ENCODE assay signal across 30 cellular contexts in the genomic region with DNA sequence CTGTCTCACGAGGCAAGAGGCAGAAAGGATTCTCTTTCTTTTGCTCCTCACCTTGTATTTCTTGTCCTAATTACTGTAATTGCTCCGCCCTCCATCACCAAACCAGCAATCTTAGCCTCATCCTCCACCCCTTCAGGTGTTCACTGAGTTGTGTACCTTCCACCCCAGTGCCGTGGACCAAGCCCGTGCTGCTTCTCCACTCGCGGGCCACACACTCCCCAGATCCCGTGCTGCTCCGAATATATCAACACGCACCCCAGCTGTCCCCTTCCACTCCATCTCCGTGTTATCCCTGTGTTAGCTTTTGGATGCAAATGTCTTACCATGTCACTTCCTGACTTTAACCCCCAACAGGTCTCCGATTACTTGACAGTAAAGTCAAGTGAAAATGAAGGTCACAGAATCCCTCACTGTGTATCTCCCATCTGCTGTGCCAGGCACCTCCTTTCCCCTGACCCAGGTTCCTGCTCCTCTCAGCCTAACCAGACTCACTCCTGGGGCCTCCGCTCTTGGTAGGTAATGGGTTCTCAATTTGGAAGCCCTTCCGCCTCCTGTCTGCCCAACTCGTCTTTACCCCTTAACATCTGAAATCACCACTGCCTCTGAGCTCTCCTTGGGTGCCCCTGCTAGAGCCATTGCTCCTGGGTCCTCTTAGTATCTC.
"Had no signal": no experiment of that assay in that cellular context is flagged by ENCODE, and none has a peak within 500 bp of the region (broad histone marks: within the 10 kb centered on the region; RNA-seq: fewer than 3 reads in every experiment).

No MANE protein-coding gene starts in this region.

- H3K4me2 ChIP-seq: neural progenitor cell had no signal

- H3K27ac Mint-ChIP-seq: naive thymus-derived CD4-positive, alpha-beta T cell; natural killer cell; nephron; neural progenitor cell; progenitor cell of endocrine pancreas; stimulated activated effector memory CD8-positive, alpha-beta T cell treated with anti-CD3 and anti-CD28 coated beads, Interleukin-12 subunit alpha, Interleukin-12 subunit beta, amount 100 ng/mL, for 72 hours; stimulated activated naive B cell treated with anti-CD40 and anti-IgM and Interleukin-4, amounts not matched to agents 10 μg/mL and 1 μg/mL and 100 μg/mL, for 72 hours; stimulated activated naive CD8-positive, alpha-beta T cell treated with anti-CD3 and anti-CD28 coated beads, Interleukin-15, Interleukin-2, amounts not matched to agents 100 ng/mL and 50 ng/mL, for 24 hours had no signal

- DNase-seq: naive thymus-derived CD4-positive, alpha-beta T cell; natural killer cell; nucleus accumbens; ovary; posterior cingulate gyrus; psoas muscle; right cardiac atrium; right lobe of liver; sigmoid colon; small intestine; stimulated activated CD4-positive, alpha-beta T cell treated with anti-CD3 and anti-CD28 coated beads, Interleukin-15, amount 100 ng/mL, for 24 hours; stimulated activated CD4-positive, alpha-beta T cell treated with anti-CD3 and anti-CD28 coated beads, Interleukin-2, amount 100 ng/mL, for 24 hours; stimulated activated CD4-positive, alpha-beta T cell treated with anti-CD3 and anti-CD28 coated beads, Interleukin-2, amount 100 ng/mL, for 48 hours; stimulated activated CD4-positive, alpha-beta T cell treated with anti-CD3 and anti-CD28 coated beads, Interleukin-4, amount 100 ng/mL, for 24 hours; stimulated activated naive B cell treated with anti-CD40 and anti-IgM and Interleukin-4, amounts not matched to agents 10 μg/mL and 1 μg/mL and 100 μg/mL, for 72 hours; stimulated activated naive CD4-positive, alpha-beta T cell treated with Interleukin-2 at 50 U/mL for 16 hours; stomach; thyroid gland; trophoblast cell; upper lobe of left lung; uterus had no signal

- H3K9me3 ChIP-seq: neutrophil, ovary, psoas muscle, right lobe of liver, sigmoid colon, stomach, thoracic aorta, thyroid gland, tibial nerve, upper lobe of left lung, uterus had no signal

- H3K4me3 Mint-ChIP-seq: naive thymus-derived CD4-positive, alpha-beta T cell; natural killer cell; nephron; neural progenitor cell; stimulated activated effector memory CD8-positive, alpha-beta T cell treated with anti-CD3 and anti-CD28 coated beads, Interleukin-12 subunit alpha, Interleukin-12 subunit beta, amount 100 ng/mL, for 72 hours; stimulated activated naive B cell treated with anti-CD40 and anti-IgM and Interleukin-4, amounts not matched to agents 10 μg/mL and 1 μg/mL and 100 μg/mL, for 72 hours; stimulated activated naive CD8-positive, alpha-beta T cell treated with anti-CD3 and anti-CD28 coated beads, Interleukin-15, Interleukin-2, amounts not matched to agents 100 ng/mL and 50 ng/mL, for 24 hours had no signal

- H3K4me1 ChIP-seq: neural progenitor cell, parathyroid adenoma, psoas muscle, right lobe of liver, sigmoid colon, stomach, thyroid gland, tibial nerve, upper lobe of left lung, uterus had no signal

- H3K27ac ChIP-seq: neural progenitor cell, neutrophil, ovary, parathyroid adenoma, psoas muscle, right lobe of liver, sigmoid colon, stomach, thoracic aorta, thyroid gland, tibial nerve, upper lobe of left lung, uterus had no signal

- H3K36me3 Mint-ChIP-seq: naive thymus-derived CD4-positive, alpha-beta T cell; natural killer cell; neural progenitor cell; stimulated activated effector memory CD8-positive, alpha-beta T cell treated with anti-CD3 and anti-CD28 coated beads, Interleukin-12 subunit alpha, Interleukin-12 subunit beta, amount 100 ng/mL, for 72 hours; stimulated activated naive B cell treated with anti-CD40 and anti-IgM and Interleukin-4, amounts not matched to agents 10 μg/mL and 1 μg/mL and 100 μg/mL, for 72 hours had no signal

- H3K36me3 ChIP-seq: neural progenitor cell, neutrophil, ovary, right lobe of liver, sigmoid colon, stomach, thoracic aorta, thyroid gland, tibial nerve, upper lobe of left lung, uterus had no signal

- H3K27me3 ChIP-seq: neural progenitor cell, neutrophil, ovary, right lobe of liver, sigmoid colon, stomach, thyroid gland, tibial nerve, upper lobe of left lung, uterus had no signal

- ATAC-seq: naive thymus-derived CD4-positive, alpha-beta T cell; natural killer cell; psoas muscle; right cardiac atrium; right lobe of liver; stimulated activated effector memory CD8-positive, alpha-beta T cell treated with anti-CD3 and anti-CD28 coated beads, Interleukin-12 subunit alpha, Interleukin-12 subunit beta, amount 100 ng/mL, for 72 hours; stimulated activated naive B cell treated with anti-CD40 and anti-IgM and Interleukin-4, amounts not matched to agents 10 μg/mL and 1 μg/mL and 100 μg/mL, for 72 hours had no signal

- H3K79me2 ChIP-seq: parathyroid adenoma had no signal

- H3K27me3 Mint-ChIP-seq: stimulated activated naive B cell treated with anti-CD40 and anti-IgM and Interleukin-4, amounts not matched to agents 10 μg/mL and 1 μg/mL and 100 μg/mL, for 72 hours had no signal

- H3K4me3 ChIP-seq: neural progenitor cell, ovary, psoas muscle, right lobe of liver, sigmoid colon, stomach, thoracic aorta, thyroid gland, tibial nerve, upper lobe of left lung, uterus had no signal

- H2AFZ ChIP-seq: neural progenitor cell, parathyroid adenoma had no signal

- H3K4me1 Mint-ChIP-seq: naive thymus-derived CD4-positive, alpha-beta T cell; natural killer cell; nephron; neural progenitor cell; stimulated activated effector memory CD8-positive, alpha-beta T cell treated with anti-CD3 and anti-CD28 coated beads, Interleukin-12 subunit alpha, Interleukin-12 subunit beta, amount 100 ng/mL, for 72 hours; stimulated activated naive B cell treated with anti-CD40 and anti-IgM and Interleukin-4, amounts not matched to agents 10 μg/mL and 1 μg/mL and 100 μg/mL, for 72 hours had no signal

- H3K9me3 Mint-ChIP-seq: natural killer cell; nephron; neural progenitor cell; stimulated activated effector memory CD8-positive, alpha-beta T cell treated with anti-CD3 and anti-CD28 coated beads, Interleukin-12 subunit alpha, Interleukin-12 subunit beta, amount 100 ng/mL, for 72 hours; stimulated activated naive B cell treated with anti-CD40 and anti-IgM and Interleukin-4, amounts not matched to agents 10 μg/mL and 1 μg/mL and 100 μg/mL, for 72 hours; stimulated activated naive CD8-positive, alpha-beta T cell treated with anti-CD3 and anti-CD28 coated beads, Interleukin-15, Interleukin-2, amounts not matched to agents 100 ng/mL and 50 ng/mL, for 24 hours had no signal
